Comparison of ENCODE assay signal across 8 cellular contexts in the genomic region with DNA sequence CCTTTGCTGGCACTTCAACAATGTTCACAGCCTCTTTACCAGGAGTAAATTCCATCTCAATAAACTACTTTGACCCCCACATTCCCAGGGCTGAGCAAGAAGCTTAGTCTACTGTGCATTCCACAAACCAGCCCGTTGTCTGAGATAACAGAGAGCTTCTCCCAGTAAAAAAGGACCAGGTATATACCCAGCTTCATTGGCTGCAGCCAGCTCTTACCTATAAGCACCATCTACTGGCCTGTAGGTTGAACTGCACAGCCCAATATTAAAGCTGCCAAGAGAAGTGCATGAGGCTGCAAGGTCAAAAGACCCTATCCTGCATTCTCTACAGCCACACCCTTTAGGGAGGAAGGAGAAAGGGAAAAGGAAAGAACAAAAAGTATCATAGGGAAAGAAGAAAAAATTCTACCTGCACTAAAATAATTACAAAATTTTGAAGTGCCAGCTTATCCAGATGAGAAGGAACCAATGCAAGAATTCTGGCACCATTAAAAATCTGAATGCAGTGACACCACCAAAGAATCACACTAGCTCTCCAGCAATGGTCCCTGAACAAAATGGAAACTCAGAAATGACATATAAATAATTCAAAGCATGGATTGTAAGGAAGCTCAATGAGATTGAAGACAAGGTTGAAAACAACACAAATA. TPM values are rescaled to one million over a fixed set of nuclear protein-coding genes. Genes with fewer than 3 reads are reported as not detected.
A peak's percentile ranks its signal among the peaks of the same experiment; 100 is the strongest.
DNase-seq lines count a peak whose midpoint lies in the region; ATAC-seq, FAIRE-seq and TF ChIP-seq lines count a peak whose summit lies in the region.

No MANE protein-coding gene starts in this region.

- no peak overlapping the region for H3K27ac ChIP-seq in keratinocyte (ENCODE audit: control insufficient read depth, insufficient read depth, low read length)
- no peak overlapping the region for H3K27ac ChIP-seq in CD4-positive, alpha-beta T cell (ENCODE audit: low read depth, low read length)

- no peaks in the 10 kb centered on the region for H3K79me2 ChIP-seq in keratinocyte (ENCODE audit: control insufficient read depth, insufficient read depth, low read length)

- TF ChIP-seq CTCF in NB4 (IDR thresholded peaks at IDR 0.05; ENCODE audit: low read depth, low read length) (peak; percentile 74), keratinocyte (optimal IDR thresholded peaks at IDR 0.05 in 1 of 3, IDR thresholded peaks at IDR 0.05 in 1 of 3, conservative IDR thresholded peaks at IDR 0.05 in 1 of 3; ENCODE audit: extremely low read depth in 1 of 3, insufficient read depth in 2 of 3, low read length in 3 of 3) (peak; percentile 59 to 74 (median 73))
- no peak for TF ChIP-seq CTCF in CD4-positive, alpha-beta T cell (IDR thresholded peaks at IDR 0.05)

- H3K9me1 ChIP-seq in keratinocyte (ENCODE audit: control insufficient read depth, extremely low read depth, insufficient read depth, low read length) = no peaks in the 10 kb centered on the region

- no peaks in the 10 kb centered on the region for H3K36me3 Mint-ChIP-seq in CD4-positive, alpha-beta T cell (ENCODE audit: low read depth)

- no peaks in the 10 kb centered on the region for H4K20me1 ChIP-seq in keratinocyte (ENCODE audit: control insufficient read depth, extremely low read depth, insufficient read depth, low read length)

- DNase-seq in AG20443 (ENCODE audit: low spot score) = peak; percentile 25
- DNase-seq in NB4 (ENCODE audit: low read depth) = peak; percentile 48
- peak; percentile 66 for DNase-seq in adipocyte (ENCODE audit: low read depth)
- DNase-seq in keratinocyte (ENCODE audit: low read depth, low spot score) = no peak
- no peak for DNase-seq in posterior cingulate gyrus
- no peak for DNase-seq in CD4-positive, alpha-beta T cell

- peak; percentile 99 for ATAC-seq in GM18508 (IDR thresholded peaks at IDR 0.05; ENCODE audit: insufficient read depth, unreplicated experiment)
- peak; percentile 92 for ATAC-seq in HG02840 (IDR thresholded peaks at IDR 0.05; ENCODE audit: low FRiP score, unreplicated experiment)
- ATAC-seq in CD4-positive, alpha-beta T cell (ENCODE audit: poor library complexity) = no peak

- H3K9ac ChIP-seq in adipocyte (ENCODE audit: low read length) (no peak overlapping the region), keratinocyte (ENCODE audit: control insufficient read depth, extremely low read depth, insufficient read depth, low read length) (no peak overlapping the region)

- H3K4me3 ChIP-seq in NB4 (ENCODE audit: low read depth, low read length) = no peak overlapping the region
- H3K4me3 ChIP-seq in adipocyte (ENCODE audit: low read length) = no peak overlapping the region
- no peak overlapping the region for H3K4me3 ChIP-seq in keratinocyte (ENCODE audit: control insufficient read depth in 2 of 3, extremely low read depth in 1 of 3, insufficient read depth in 2 of 3, low read depth in 1 of 3, low read length in 3 of 3)

- H3K27me3 Mint-ChIP-seq in CD4-positive, alpha-beta T cell = peaks cover 15% of the 10 kb centered on the region

- H3K9me3 Mint-ChIP-seq in CD4-positive, alpha-beta T cell = no peaks in the 10 kb centered on the region

- intact Hi-C loops in posterior cingulate gyrus (cut with DNase I) = no loop called here
- intact Hi-C loops in CD4-positive, alpha-beta T cell (cut with DNase I, micrococcal nuclease) = no loop called here

- POLR2A ChIA-PET in CD4-positive, alpha-beta T cell (lab: Charles Lee) = no interaction called here

- H3K4me2 ChIP-seq in keratinocyte (ENCODE audit: control insufficient read depth, extremely low read depth, insufficient read depth, low read depth, low read length) = no peak overlapping the region

- no peak for TF ChIP-seq POLR2A in NB4 (IDR thresholded peaks at IDR 0.05; ENCODE audit: extremely low read depth, insufficient read length)

- no peak overlapping the region for H3K27ac Mint-ChIP-seq in CD4-positive, alpha-beta T cell

- FAIRE-seq in keratinocyte (lab: Jason Lieb, UNC) = peak; percentile 85

- no peak overlapping the region for H2AFZ ChIP-seq in keratinocyte (ENCODE audit: control insufficient read depth, low read length)

- H3K27me3 ChIP-seq in adipocyte (replicated peaks; ENCODE audit: control insufficient read depth, insufficient read depth, low read length) (no peaks in the 10 kb centered on the region), keratinocyte (ENCODE audit: control insufficient read depth, extremely low read depth, insufficient read depth, low read length) (no peaks in the 10 kb centered on the region)
- H3K27me3 ChIP-seq in CD4-positive, alpha-beta T cell (ENCODE audit: control insufficient read depth, insufficient read depth, low read length) = no peaks in the 10 kb centered on the region

- dilution Hi-C loops in keratinocyte (cut with MboI; ENCODE audit: extremely low pct_ligation_motif_present, low sequenced_read_pairs) = no loop called here

- CTCF ChIA-PET in CD4-positive, alpha-beta T cell (lab: Charles Lee) = interaction anchor here (0.7 kb wide), 1 partner anchor 1402 kb away, joined by 3 read pairs; no protein-coding TSS in a partner anchor

- no peaks in the 10 kb centered on the region for H3K4me1 Mint-ChIP-seq in CD4-positive, alpha-beta T cell (ENCODE audit: low read depth)

- H3K4me3 Mint-ChIP-seq in CD4-positive, alpha-beta T cell = no peak overlapping the region

- H3K4me1 ChIP-seq in adipocyte (ENCODE audit: control insufficient read depth, insufficient read depth, low read length) (peaks cover 8% of the 10 kb centered on the region), keratinocyte (ENCODE audit: control insufficient read depth, extremely low read depth, insufficient read depth, low read length) (no peaks in the 10 kb centered on the region)

- H3K36me3 ChIP-seq in adipocyte (ENCODE audit: control insufficient read depth, insufficient read depth, low read length, severe bottlenecking) (no peaks in the 10 kb centered on the region), keratinocyte (ENCODE audit: control insufficient read depth in 2 of 2, extremely low read depth in 1 of 2, insufficient read depth in 2 of 2, low read length in 2 of 2) (no peaks in the 10 kb centered on the region)

- H3K9me3 ChIP-seq in adipocyte (ENCODE audit: control insufficient read depth, low read length) (no peaks in the 10 kb centered on the region), keratinocyte (ENCODE audit: control insufficient read depth, low read depth, low read length) (no peaks in the 10 kb centered on the region)
- no peaks in the 10 kb centered on the region for H3K9me3 ChIP-seq in CD4-positive, alpha-beta T cell (ENCODE audit: control insufficient read depth, low read length)

RNA-seq across cellular contexts. Expression of gene INTU, which starts 45.7 kb away (rescaled TPM):
- 1.8 to 7.0 TPM (median 5.0 TPM) in 3 replicates for polyA plus RNA-seq in keratinocyte
- 12.5 TPM for polyA plus RNA-seq in keratinocyte (2011; ENCODE audit: low read depth)
- 0.83 and 1.9 TPM in 2 replicates for polyA plus RNA-seq in keratinocyte (2011; cell fraction: cytosol; rRNA removed)
- polyA plus RNA-seq in keratinocyte (2011; cell fraction: nucleus; rRNA removed) = 20.6 and 21.9 TPM in 2 replicates
- 1.6 and 2.8 TPM in 2 replicates for polyA plus RNA-seq in keratinocyte (2012; ENCODE audit: low replicate concordance)
- polyA minus RNA-seq in keratinocyte = 1.2 to 10.3 TPM (median 7.0 TPM) in 3 replicates
- 4.4 TPM for polyA minus RNA-seq in keratinocyte (2011; cell fraction: cytosol; rRNA and poly(A)+ RNA removed)
- polyA minus RNA-seq in keratinocyte (2011; cell fraction: nucleus; rRNA and poly(A)+ RNA removed) = 8.2 and 17.9 TPM in 2 replicates
- total RNA-seq in CD4-positive, alpha-beta T cell = not detected

Comparison
In these comparisons a context has a peak if more than half of its experiments do, and no peak if none do; other contexts are left out.
1. DNase-seq: peak in AG20443 (single experiment), NB4 (single experiment) and adipocyte (single experiment); none in keratinocyte (single experiment), posterior cingulate gyrus (0 of 10) and CD4-positive, alpha-beta T cell (0 of 10).